Comparison of ENCODE assay signal across 22 cellular contexts in the genomic region with DNA sequence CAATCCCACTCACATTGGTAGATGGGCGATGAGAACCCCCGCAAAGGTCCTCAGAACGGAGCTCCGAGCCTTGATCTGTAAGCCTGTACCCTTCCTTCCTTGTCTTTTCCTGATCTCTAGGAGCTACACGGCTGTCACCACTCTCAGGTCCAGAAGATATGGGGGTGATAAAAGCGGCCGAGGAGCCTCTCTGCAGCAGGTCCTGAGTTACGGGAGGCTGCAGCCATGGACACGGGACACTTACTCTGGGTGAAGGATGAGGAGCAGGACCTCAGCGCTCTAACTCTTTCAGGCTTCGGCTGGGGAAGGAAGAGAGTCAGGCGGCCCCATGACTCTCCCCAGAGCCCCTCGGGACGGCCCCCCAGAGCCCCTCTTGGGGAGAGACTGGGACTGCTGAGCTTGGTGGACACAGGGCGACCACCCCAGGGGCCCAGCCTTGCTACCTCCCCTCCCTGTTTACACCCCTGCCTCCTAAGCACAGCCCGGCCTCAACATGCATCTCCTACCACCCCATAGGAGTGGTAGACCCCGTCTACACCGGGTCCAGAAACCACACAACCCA.
DNase-seq lines count a peak whose midpoint lies in the region; ATAC-seq and TF ChIP-seq lines count a peak whose summit lies in the region.
"Had no signal": no experiment of that assay in that cellular context is flagged by ENCODE, and none has a peak within 500 bp of the region (broad histone marks: within the 10 kb centered on the region; RNA-seq: fewer than 3 reads in every experiment).

No MANE protein-coding gene starts in this region.

- H3K27ac Mint-ChIP-seq in naive B cell: peak overlapping the region in 4 of 6 donors; percentile 51 to 87 (median 68)
- H3K27ac Mint-ChIP-seq in stimulated activated naive B cell treated with anti-CD40 and anti-IgM and Interleukin-4, amounts not matched to agents 10 μg/mL and 1 μg/mL and 100 μg/mL, for 72 hours: no peak overlapping the region

- POLR2A ChIA-PET in GM10248 (lab: Yijun Ruan, JAX): interaction anchor here (0.6 kb wide), 1 partner anchor 925 kb away, joined by 3 read pairs; no protein-coding TSS in a partner anchor

- no peak overlapping the region for H3K27ac ChIP-seq in left ventricle myocardium inferior (replicated peaks)
- H3K27ac ChIP-seq in ectodermal cell (ENCODE audit: insufficient read depth, low read depth, low read length, poor library complexity, severe bottlenecking): peak overlapping the region; percentile 33
- H3K27ac ChIP-seq: 22Rv1 had no signal

- peaks cover 50 to 69% (median 65%) of the 10 kb centered on the region in 3 donors for H3K4me1 Mint-ChIP-seq in naive B cell
- peaks cover 35 to 55% of the 10 kb centered on the region in 2 donors for H3K4me1 Mint-ChIP-seq in stimulated activated naive B cell treated with anti-CD40 and anti-IgM and Interleukin-4, amounts not matched to agents 10 μg/mL and 1 μg/mL and 100 μg/mL, for 72 hours

- peaks cover 6 to 8% of the 10 kb centered on the region in 2 donors for H3K36me3 Mint-ChIP-seq in naive B cell
- peaks cover 0 to 3% of the 10 kb centered on the region in 2 donors for H3K36me3 Mint-ChIP-seq in stimulated activated naive B cell treated with anti-CD40 and anti-IgM and Interleukin-4, amounts not matched to agents 10 μg/mL and 1 μg/mL and 100 μg/mL, for 72 hours

- H3K4me3 ChIP-seq in left ventricle myocardium inferior: no peak overlapping the region
- no peak overlapping the region for H3K4me3 ChIP-seq in ectodermal cell (ENCODE audit: insufficient read depth, low read depth, low read length)

- 82 to 84% methylated on average over 18 of the region's 18 CpGs for WGBS in ectodermal cell, 2 experiments

- H3K27me3 Mint-ChIP-seq in naive B cell: no peaks in the 10 kb centered on the region
- no peaks in the 10 kb centered on the region for H3K27me3 Mint-ChIP-seq in stimulated activated naive B cell treated with anti-CD40 and anti-IgM and Interleukin-4, amounts not matched to agents 10 μg/mL and 1 μg/mL and 100 μg/mL, for 72 hours
- H3K27me3 Mint-ChIP-seq: IgD-negative memory B cell had no signal

- DNase-seq in left ventricle myocardium superior: peak; percentile 5
- DNase-seq in left ventricle myocardium inferior: no peak
- no peak for DNase-seq in naive B cell
- no peak for DNase-seq in stimulated activated naive B cell treated with anti-CD40 and anti-IgM and Interleukin-4, amounts not matched to agents 10 μg/mL and 1 μg/mL and 100 μg/mL, for 72 hours
- DNase-seq in hepatic stellate cell (ENCODE audit: low spot score): no peak
- no peak for DNase-seq in GM10248 (ENCODE audit: extremely low spot score)
- DNase-seq: C1 segment of cervical spinal cord; EL; GF-D8; NCI-H1105; NCI-H146; NCI-H2029 treated with DMSO at 0.1 percent for 48 hours; NCI-H226; NCI-H510A treated with DMSO at 0.1 percent for 48 hours; NCI-H774; NK-92 treated with Interleukin-12 subunit alpha and Interleukin-12 subunit beta, amount 100 ng/mL, for 24 hours had no signal

- no peaks in the 10 kb centered on the region for H3K36me3 ChIP-seq in left ventricle myocardium inferior
- no peaks in the 10 kb centered on the region for H3K36me3 ChIP-seq in ectodermal cell (ENCODE audit: control insufficient read depth, insufficient read depth, low read length)

- intact Hi-C loops in left ventricle myocardium superior (cut with micrococcal nuclease) (no loop called here), left ventricle myocardium inferior (cut with micrococcal nuclease) (no loop called here)

- no peaks in the 10 kb centered on the region for H3K4me1 ChIP-seq in left ventricle myocardium inferior
- peaks cover 61% of the 10 kb centered on the region for H3K4me1 ChIP-seq in ectodermal cell (ENCODE audit: control insufficient read depth, insufficient read depth, low read length)

- ATAC-seq in left ventricle myocardium superior (no peak), naive B cell (ENCODE audit: low read depth in 2 of 2) (no peak), GM21528 (IDR thresholded peaks at IDR 0.05; ENCODE audit: low FRiP score, unreplicated experiment) (no peak)
- no peak for ATAC-seq in stimulated activated naive B cell treated with anti-CD40 and anti-IgM and Interleukin-4, amounts not matched to agents 10 μg/mL and 1 μg/mL and 100 μg/mL, for 72 hours (replicated peaks)
- ATAC-seq: HCT116, SK-N-SH treated with all-trans-retinoic acid at 6 μM for 48 hours had no signal

- no peak overlapping the region for H3K4me3 Mint-ChIP-seq in naive B cell
- no peak overlapping the region for H3K4me3 Mint-ChIP-seq in stimulated activated naive B cell treated with anti-CD40 and anti-IgM and Interleukin-4, amounts not matched to agents 10 μg/mL and 1 μg/mL and 100 μg/mL, for 72 hours
- H3K4me3 Mint-ChIP-seq: IgD-negative memory B cell had no signal

- CTCF ChIA-PET in GM10248 (lab: Yijun Ruan, JAX): no interaction called here

- H3K9me3 Mint-ChIP-seq in naive B cell: no peaks in the 10 kb centered on the region
- H3K9me3 Mint-ChIP-seq in stimulated activated naive B cell treated with anti-CD40 and anti-IgM and Interleukin-4, amounts not matched to agents 10 μg/mL and 1 μg/mL and 100 μg/mL, for 72 hours: no peaks in the 10 kb centered on the region

- H3K27me3 ChIP-seq in left ventricle myocardium inferior (ENCODE audit: low read depth): peaks cover 45% of the 10 kb centered on the region
- no peaks in the 10 kb centered on the region for H3K27me3 ChIP-seq in ectodermal cell (ENCODE audit: control insufficient read depth, insufficient read depth, low read length, poor library complexity, severe bottlenecking)

- H3K9me3 ChIP-seq in left ventricle myocardium inferior (replicated peaks): no peaks in the 10 kb centered on the region
- no peaks in the 10 kb centered on the region for H3K9me3 ChIP-seq in ectodermal cell (ENCODE audit: control insufficient read depth, low read length)

- TF ChIP-seq CTCF in left ventricle myocardium inferior (IDR thresholded peaks at IDR 0.05; ENCODE audit: borderline replicate concordance) (no peak), GM10248 (IDR thresholded peaks at IDR 0.05; ENCODE audit: control extremely low read depth, extremely low read depth, low read depth, missing control alignments) (no peak)
